Comparison of ENCODE assay signal across 7 cellular contexts in genomic region chr12:50505945-50506344, GRCh38. TPM values are rescaled to one million over a fixed set of nuclear protein-coding genes. Genes with fewer than 3 reads are reported as not detected.
DNase-seq lines count a peak whose midpoint lies in the region; ATAC-seq and TF ChIP-seq lines count a peak whose summit lies in the region.

No MANE protein-coding gene starts in this region.

- H3K9ac ChIP-seq in PC-3 (ENCODE audit: low read length), result peak overlapping the region; percentile 99
- peak overlapping the region; percentile 93 for H3K9ac ChIP-seq in mesendoderm (ENCODE audit: low read length)

- peaks cover 44% of the 10 kb centered on the region for H3K4me1 ChIP-seq in PC-3 (ENCODE audit: insufficient read depth, low read length)
- H3K4me1 ChIP-seq in ectodermal cell (ENCODE audit: control insufficient read depth, insufficient read depth, low read length), result peaks cover 5% of the 10 kb centered on the region
- H3K4me1 ChIP-seq in mesendoderm (ENCODE audit: control insufficient read depth, low read depth, low read length), result no peaks in the 10 kb centered on the region
- peaks cover 41 to 55% (median 48%) of the 10 kb centered on the region in 4 donors for H3K4me1 ChIP-seq in upper lobe of left lung

- H2AFZ ChIP-seq in PC-3 (ENCODE audit: low read length), result 0 out of 2 replicates have a peak overlapping the region, but pooled peaks have one; percentile 90

- H3K36me3 ChIP-seq in PC-3 (ENCODE audit: low read depth, low read length) (no peaks in the 10 kb centered on the region), ectodermal cell (ENCODE audit: control insufficient read depth, insufficient read depth, low read length) (no peaks in the 10 kb centered on the region), mesendoderm (ENCODE audit: control insufficient read depth, insufficient read depth, low read length) (no peaks in the 10 kb centered on the region), upper lobe of left lung (no peaks in the 10 kb centered on the region)

- H2BK120ac ChIP-seq in mesendoderm (ENCODE audit: low read depth, low read length), result no peak overlapping the region

- no peaks in the 10 kb centered on the region for H3K27me3 ChIP-seq in PC-3 (ENCODE audit: low read length)
- no peaks in the 10 kb centered on the region for H3K27me3 ChIP-seq in ectodermal cell (ENCODE audit: control insufficient read depth, insufficient read depth, low read length, poor library complexity, severe bottlenecking)
- H3K27me3 ChIP-seq in mesendoderm (ENCODE audit: insufficient read depth, low read length, poor library complexity), result no peaks in the 10 kb centered on the region
- no peaks in the 10 kb centered on the region for H3K27me3 ChIP-seq in upper lobe of left lung

- H3K4me2 ChIP-seq in PC-3 (ENCODE audit: low read length) (peak overlapping the region; percentile 96), mesendoderm (ENCODE audit: low read length) (peak overlapping the region; percentile 92)

- H2BK5ac ChIP-seq in mesendoderm (ENCODE audit: low read length), result no peak overlapping the region

- no peaks in the 10 kb centered on the region for H3K9me3 ChIP-seq in PC-3 (ENCODE audit: low read length)
- H3K9me3 ChIP-seq in ectodermal cell (ENCODE audit: control insufficient read depth, low read length), result no peaks in the 10 kb centered on the region
- H3K9me3 ChIP-seq in upper lobe of left lung, result no peaks in the 10 kb centered on the region

- peak overlapping the region; percentile 14 for H3K18ac ChIP-seq in mesendoderm (ENCODE audit: low read length)

- no peak for TF ChIP-seq EP300 in upper lobe of left lung (IDR thresholded peaks at IDR 0.05)

- intact Hi-C loops in PC-3 (cut with micrococcal nuclease), result loop anchor here (1.0 to 10.0 kb wide), 5 partner anchors 27 to 259 kb away; partner anchors contain the start of gene ATF1

- POLR2A ChIA-PET in PC-3 (lab: Charles Lee; ENCODE audit: unreplicated experiment), result interaction anchor here (1.0 kb wide), 1 partner anchor 32 kb away, joined by 5 read pairs; no protein-coding TSS in a partner anchor

- 3 to 5% methylated on average over 3 of the region's 3 CpGs for WGBS in ectodermal cell, 2 experiments
- no CpG with 5 or more reads among the region's 3 CpGs for WGBS in mesendoderm (ENCODE audit: extremely low coverage, insufficient coverage, low lambda C conversion rate)
- WGBS in upper lobe of left lung, 2 donors, result 1 to 2% methylated on average over 3 of the region's 3 CpGs

- no peaks in the 10 kb centered on the region for H3K9me2 ChIP-seq in PC-3 (replicated peaks; ENCODE audit: low read length)

- H3K79me1 ChIP-seq in mesendoderm (ENCODE audit: low read length), result peaks cover 2% of the 10 kb centered on the region

- H3F3A ChIP-seq in PC-3 (ENCODE audit: low read length, unreplicated experiment), result no peaks in the 10 kb centered on the region

- H3K4ac ChIP-seq in mesendoderm (ENCODE audit: low read depth, low read length), result no peak overlapping the region

- peaks cover 61% of the 10 kb centered on the region for H3K79me2 ChIP-seq in PC-3 (ENCODE audit: low read length)
- H3K79me2 ChIP-seq in mesendoderm (ENCODE audit: control insufficient read depth, insufficient read depth, low read length), result peaks cover 40% of the 10 kb centered on the region

- TSS peak; percentile 71 for BruUV-seq in PC-3 (replicated peaks; lab: Mats Ljungman, UMichigan)

- H3K56ac ChIP-seq in mesendoderm (ENCODE audit: low read length), result peak overlapping the region; percentile 98

- H2BK15ac ChIP-seq in mesendoderm (replicated peaks; ENCODE audit: low read depth), result no peak overlapping the region

- ATAC-seq in PC-3, result no peak
- peak in 1 of 2 donors; percentile 53 for ATAC-seq in upper lobe of left lung (ENCODE audit: low FRiP score in 2 of 2)
- no peak for ATAC-seq in HG02852 (IDR thresholded peaks at IDR 0.05; ENCODE audit: unreplicated experiment)

- CTCF ChIA-PET in PC-3 (lab: Charles Lee), result interaction anchor here (0.6 to 0.7 kb wide), 2 partner anchors 92 to 101 kb away, joined by 3 read pairs; no protein-coding TSS in a partner anchor

- DNase-seq in GM20000 (ENCODE audit: low spot score) (peak; percentile 40), PC-3 (peak; percentile 28), mesendoderm (no peak), upper lobe of left lung (peak in 1 of 2 donors; percentile 58)
- DNase-seq in activated CD4-positive, CD25-positive, alpha-beta regulatory T cell treated with anti-CD3 and anti-CD28 coated beads, Interleukin-2, amount 50 U/mL, for 72 hours, result no peak

- H3K23ac ChIP-seq in mesendoderm (ENCODE audit: low read length), result no peak overlapping the region

- H3K4me3 ChIP-seq in PC-3 (ENCODE audit: low read length), result peak overlapping the region; percentile 88
- H3K4me3 ChIP-seq in ectodermal cell (ENCODE audit: insufficient read depth, low read depth, low read length), result peak overlapping the region; percentile 74
- H3K4me3 ChIP-seq in mesendoderm (ENCODE audit: low read length), result peak overlapping the region; percentile 91
- H3K4me3 ChIP-seq in upper lobe of left lung, result peak overlapping the region; percentile 72 to 95 (median 88)

- TF ChIP-seq CTCF in GM20000 (IDR thresholded peaks at IDR 0.05; ENCODE audit: extremely low read depth, missing control alignments) (no peak), PC-3 (conservative IDR thresholded peaks at IDR 0.05; ENCODE audit: low read depth, low read length) (no peak), upper lobe of left lung (IDR thresholded peaks at IDR 0.05) (no peak)

- H2AK5ac ChIP-seq in mesendoderm (ENCODE audit: low read length), result no peak overlapping the region

- H3K27ac ChIP-seq in PC-3 (ENCODE audit: low read length) (peak overlapping the region; percentile 89), ectodermal cell (ENCODE audit: insufficient read depth, low read depth, low read length, poor library complexity, severe bottlenecking) (no peak overlapping the region), mesendoderm (ENCODE audit: low read depth, low read length) (no peak overlapping the region), upper lobe of left lung (peak overlapping the region; percentile 92 to 99 (median 95))

- no peak overlapping the region for H4K5ac ChIP-seq in mesendoderm (ENCODE audit: low read length)

- no peak for TF ChIP-seq POLR2A in upper lobe of left lung (IDR thresholded peaks at IDR 0.05)

- no peak overlapping the region for H4K8ac ChIP-seq in mesendoderm (ENCODE audit: low read depth, low read length)

- peaks cover 25% of the 10 kb centered on the region for H4K20me1 ChIP-seq in PC-3 (ENCODE audit: low read length)

RNA-seq across cellular contexts. Expression of gene DIP2B, which starts 1.2 kb away (rescaled TPM):
- total RNA-seq in PC-3 (2014; rRNA removed), result 36.3 and 39.6 TPM in 2 replicates
- 18.7 TPM for polyA plus RNA-seq in ectodermal cell (2013, experiment 1 of 4)
- polyA plus RNA-seq in ectodermal cell (2013, experiment 2 of 4), result 21.3 TPM
- 15.7 TPM for polyA plus RNA-seq in ectodermal cell (2013, experiment 3 of 4)
- polyA plus RNA-seq in ectodermal cell (2013, experiment 4 of 4), result 18.9 TPM
- polyA plus RNA-seq in mesendoderm (2013, experiment 1 of 2), result 10.4 TPM
- polyA plus RNA-seq in mesendoderm (2013, experiment 2 of 2), result 10.4 TPM
- total RNA-seq in upper lobe of left lung, result 10 to 100 TPM; 26.1 to 54.5 (median 29.4) TPM

Comparison
In these comparisons a context has a peak if more than half of its experiments do, and no peak if none do; other contexts are left out.
1. DNase-seq: peak in GM20000 (single experiment) and PC-3 (single experiment); none in mesendoderm (single experiment) and activated CD4-positive, CD25-positive, alpha-beta regulatory T cell treated with anti-CD3 and anti-CD28 coated beads, Interleukin-2, amount 50 U/mL, for 72 hours (single experiment).
2. H3K27ac ChIP-seq: peak in PC-3 (single experiment) and upper lobe of left lung (4 of 4); none in ectodermal cell (single experiment) and mesendoderm (single experiment).
3. Peak in every context shown above with its lines, with median percentiles within 50 percentile points of each other: H3K4me3 ChIP-seq.